19 cellular contexts compared by ENCODE assay signal in the genomic region with DNA sequence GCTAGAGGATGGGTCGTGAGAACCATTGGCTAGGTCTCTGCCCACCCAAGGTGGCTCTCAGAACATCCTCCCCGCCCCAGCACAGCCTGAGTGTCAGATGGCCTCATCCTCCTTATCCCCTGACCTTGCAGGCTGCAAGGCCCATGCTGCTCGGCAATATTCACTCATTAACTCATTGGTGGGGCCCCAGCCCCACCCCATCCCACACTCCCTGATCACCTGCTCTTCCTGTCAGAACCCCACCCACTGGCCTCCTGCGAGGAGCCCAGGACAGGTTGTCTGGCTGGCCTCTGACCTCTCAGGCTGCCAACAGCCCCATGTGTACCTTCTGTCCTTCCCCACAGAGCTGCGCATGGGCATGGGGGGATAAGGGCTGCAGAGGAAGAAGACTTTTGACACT. TPM values are rescaled to one million over a fixed set of nuclear protein-coding genes. Genes with fewer than 3 reads are reported as not detected.
DNase-seq lines count a peak whose midpoint lies in the region; ATAC-seq, FAIRE-seq and TF ChIP-seq lines count a peak whose summit lies in the region.
"Had no signal": no experiment of that assay in that cellular context is flagged by ENCODE, and none has a peak within 500 bp of the region (broad histone marks: within the 10 kb centered on the region; RNA-seq: fewer than 3 reads in every experiment).

No MANE protein-coding gene starts in this region.

- no peak overlapping the region for H3K27ac ChIP-seq in BLaER1
- H3K27ac ChIP-seq in small intestine (ENCODE audit: low read depth in 1 of 2, low read length in 1 of 2), result no peak overlapping the region
- no peak overlapping the region for H3K27ac ChIP-seq in substantia nigra (ENCODE audit: low read depth, low read length, poor library complexity, severe bottlenecking)
- H3K27ac ChIP-seq in upper lobe of left lung, result no peak overlapping the region
- H3K27ac ChIP-seq: A549, SJCRH30 had no signal

- H3K4me2 ChIP-seq in BLaER1, result peak overlapping the region; percentile 4; the same call in 1 of the 2 replicates
- H3K4me2 ChIP-seq: A549 had no signal

- FAIRE-seq in HTR-8/SVneo (lab: Jason Lieb, UNC) (peak; percentile 60), small intestine (lab: Jason Lieb, UNC) (no peak)
- FAIRE-seq: A549 had no signal

- TF ChIP-seq POLR2A in upper lobe of left lung (IDR thresholded peaks at IDR 0.05), result no peak

- H3K9ac ChIP-seq in BLaER1, result no peak overlapping the region

- no peak for TF ChIP-seq EP300 in upper lobe of left lung (IDR thresholded peaks at IDR 0.05)

- intact Hi-C loops in left colon (cut with DNase I, micrococcal nuclease), result no loop called here

- no peaks in the 10 kb centered on the region for H3K27me3 ChIP-seq in BLaER1
- no peaks in the 10 kb centered on the region for H3K27me3 ChIP-seq in small intestine (ENCODE audit: control insufficient read depth in 2 of 2, insufficient read depth in 2 of 2, low read length in 2 of 2)
- no peaks in the 10 kb centered on the region for H3K27me3 ChIP-seq in upper lobe of left lung
- H3K27me3 ChIP-seq: SJCRH30 had no signal

- H3K4me1 ChIP-seq in BLaER1, result peaks cover 53% of the 10 kb centered on the region
- peaks cover 0 to 4% of the 10 kb centered on the region in 2 donors for H3K4me1 ChIP-seq in small intestine (ENCODE audit: control insufficient read depth in 2 of 2, insufficient read depth in 1 of 2, low read depth in 1 of 2, low read length in 1 of 2)
- peaks cover 5 to 22% (median 16%) of the 10 kb centered on the region in 4 donors for H3K4me1 ChIP-seq in upper lobe of left lung

- TF ChIP-seq CTCF in upper lobe of left lung (IDR thresholded peaks at IDR 0.05), result no peak

- peaks cover 77% of the 10 kb centered on the region for H3K36me3 ChIP-seq in BLaER1
- H3K36me3 ChIP-seq in small intestine (ENCODE audit: control insufficient read depth in 2 of 2, insufficient read depth in 2 of 2, low read length in 2 of 2), result no peaks in the 10 kb centered on the region
- H3K36me3 ChIP-seq in upper lobe of left lung, result no peaks in the 10 kb centered on the region

- H4K20me1 ChIP-seq in BLaER1, result peaks cover 71% of the 10 kb centered on the region

- DNase-seq in HTR-8/SVneo (ENCODE audit: insufficient read length, low spot score) (no peak), left colon (peak; percentile 46 to 55), small intestine (peak; percentile 15), substantia nigra (lab: John Stamatoyannopoulos, UW) (no peak), NCI-H82 (lab: John Stamatoyannopoulos, UW) (no peak), upper lobe of left lung (no peak)
- DNase-seq: Calu3, DMS53, KBM-7, NCI-H1417 treated with DMSO at 0.1 percent for 48 hours, NCI-H2029, NCI-H2171, NCI-H446, OCI-M1, RPMI8226, SJCRH30 had no signal

- WGBS in small intestine, 3 donors, result 38 to 63% (median 43%) methylated on average over 4 to 5 of the region's 5 CpGs
- WGBS in upper lobe of left lung, 2 donors, result 84 to 90% methylated on average over 4 to 5 of the region's 5 CpGs

- ATAC-seq in left colon, result peak; percentile 54
- ATAC-seq in upper lobe of left lung (ENCODE audit: low FRiP score in 2 of 2), result no peak
- ATAC-seq: A549 had no signal

- H3K4me3 ChIP-seq in BLaER1 (no peak overlapping the region), small intestine (ENCODE audit: low read depth in 1 of 2, low read length in 2 of 2) (no peak overlapping the region), upper lobe of left lung (no peak overlapping the region)
- H3K4me3 ChIP-seq: A549, HAP-1, SJCRH30 had no signal

- H3K9me3 ChIP-seq in BLaER1, result peaks cover 11% of the 10 kb centered on the region; the same call in 1 of the 2 replicates
- no peaks in the 10 kb centered on the region for H3K9me3 ChIP-seq in small intestine (ENCODE audit: control insufficient read depth, low read depth)
- no peaks in the 10 kb centered on the region for H3K9me3 ChIP-seq in upper lobe of left lung
- H3K9me3 ChIP-seq: HAP-1, SJCRH30 had no signal

RNA-seq across cellular contexts. Expression of a gene that starts 5.3 kb away (rescaled TPM):
- total RNA-seq in left colon (10 to 100 TPM; 30.2 to 36.7 TPM), upper lobe of left lung (10 to 100 TPM; 17.5 to 83.5 (median 36.5) TPM)
- polyA plus RNA-seq in small intestine, result 10 to 100 TPM in 1 of 3 donors, 1 to 10 TPM in 2; 3.6 to 36.3 (median 4.3) TPM

RNA-seq across cellular contexts. Expression of a gene that starts 57.0 kb away (rescaled TPM):
- total RNA-seq in left colon (1 to 10 TPM; 3.7 to 4.8 TPM), upper lobe of left lung (10 to 100 TPM in 2 of 6 donors, 1 to 10 TPM in 4; 4.4 to 16.8 (median 7.7) TPM)
- polyA plus RNA-seq in small intestine, result 1 to 10 TPM in 1 of 3 donors, under 1 TPM in 2; 0.81 to 2.4 (median 0.89) TPM

Comparison
In these comparisons a context has a peak if more than half of its experiments do, and no peak if none do; other contexts are left out.
1. DNase-seq: peak in left colon (2 of 2) and small intestine (single experiment); none in HTR-8/SVneo (single experiment), substantia nigra (0 of 49), NCI-H82 (single experiment) and upper lobe of left lung (0 of 2).